Comparison of ENCODE assay signal across 26 cellular contexts in genomic region chr19:12864721-12865715, GRCh38. TPM values are rescaled to one million over a fixed set of nuclear protein-coding genes. Genes with fewer than 3 reads are reported as not detected.
DNase-seq lines count a peak whose midpoint lies in the region; ATAC-seq, FAIRE-seq and TF ChIP-seq lines count a peak whose summit lies in the region.
"Had no signal": no experiment of that assay in that cellular context is flagged by ENCODE, and none has a peak within 500 bp of the region (broad histone marks: within the 10 kb centered on the region; RNA-seq: fewer than 3 reads in every experiment).

No MANE protein-coding gene starts in this region.

- H3K79me2 ChIP-seq in OCI-LY1 (ENCODE audit: insufficient read depth, low read length) (no peaks in the 10 kb centered on the region), HepG2 (ENCODE audit: insufficient read depth, low read length) (no peaks in the 10 kb centered on the region)

- H3K27ac Mint-ChIP-seq in progenitor cell of endocrine pancreas, result no peak overlapping the region
- H3K27ac Mint-ChIP-seq: activated CD4-positive, alpha-beta T cell treated with anti-CD3 and anti-CD28 coated beads for 36 hours; mesothelial cell of epicardium; stimulated activated naive CD8-positive, alpha-beta T cell treated with anti-CD3 and anti-CD28 coated beads, Interleukin-15, amount 100 ng/mL, for 72 hours had no signal

- H4K20me1 ChIP-seq in OCI-LY1 (ENCODE audit: insufficient read depth, low read length) (no peaks in the 10 kb centered on the region), HepG2 (ENCODE audit: insufficient read depth, low read length) (no peaks in the 10 kb centered on the region)

- TF ChIP-seq CTCF in OCI-LY1 (IDR thresholded peaks at IDR 0.05; ENCODE audit: low read length) (peak; percentile 36; the same call in 1 of the 2 replicates), HepG2 (CRISPR knock-in tag; IDR thresholded peaks at IDR 0.05) (peak; percentile 74), transverse colon (IDR thresholded peaks at IDR 0.05) (peak in 3 of 5 experiments; percentile 25 to 43 (median 26)), Peyer's patch (IDR thresholded peaks at IDR 0.05) (peak in 3 of 6 experiments; percentile 27 to 46 (median 45)), progenitor cell of endocrine pancreas (IDR thresholded peaks at IDR 0.05; ENCODE audit: unreplicated experiment) (no peak)

- no TSS peak for BruUV-seq in HepG2 (replicated peaks; lab: Mats Ljungman, UMichigan)

- H3K27me3 Mint-ChIP-seq in progenitor cell of endocrine pancreas, result peaks cover 3% of the 10 kb centered on the region

- peak; percentile 83 for FAIRE-seq in HepG2 (lab: Jason Lieb, UNC)
- FAIRE-seq: GM18507 had no signal

- H3K4me1 ChIP-seq in OCI-LY1 (ENCODE audit: insufficient read depth, low read length, severe bottlenecking) (peaks cover 10% of the 10 kb centered on the region), HepG2 (ENCODE audit: insufficient read depth, low read length) (peaks cover 19% of the 10 kb centered on the region), transverse colon (peaks cover 5 to 12% (median 10%) of the 10 kb centered on the region in 4 donors), Peyer's patch (peaks cover 0 to 14% (median 6%) of the 10 kb centered on the region in 4 donors)
- H3K4me1 ChIP-seq: BE2C had no signal

- no peaks in the 10 kb centered on the region for H3K9me3 Mint-ChIP-seq in progenitor cell of endocrine pancreas (ENCODE audit: low read depth)
- H3K9me3 Mint-ChIP-seq: mesothelial cell of epicardium; stimulated activated naive CD8-positive, alpha-beta T cell treated with anti-CD3 and anti-CD28 coated beads, Interleukin-15, amount 100 ng/mL, for 72 hours had no signal

- H2AFZ ChIP-seq in OCI-LY1 (ENCODE audit: low read length) (no peak overlapping the region), HepG2 (ENCODE audit: low read length) (no peak overlapping the region)

- H3K27me3 ChIP-seq in OCI-LY1 (ENCODE audit: insufficient read depth, low read length) (no peaks in the 10 kb centered on the region), HepG2 (ENCODE audit: control insufficient read depth in 1 of 2, insufficient read depth in 2 of 2, low read length in 2 of 2) (no peaks in the 10 kb centered on the region), transverse colon (no peaks in the 10 kb centered on the region), Peyer's patch (no peaks in the 10 kb centered on the region)
- H3K27me3 ChIP-seq: BE2C had no signal

- 57% methylated on average over 19 of the region's 34 CpGs for WGBS in HepG2 (ENCODE audit: low lambda C conversion rate)
- 40 to 78% methylated on average over 5 to 34 of the region's 34 CpGs for WGBS in transverse colon (ENCODE audit: low coverage in 1 of 2), 2 donors

- CTCF ChIA-PET in HepG2 (lab: Yijun Ruan, JAX; ENCODE audit: low intra/inter-chr PET ratio, low total read pairs), result interaction anchor here (2.0 kb wide), 1 partner anchor 100 kb away, joined by 7 read pairs; no protein-coding TSS in a partner anchor

- in situ Hi-C loops in HepG2 (cut with HindIII; ENCODE audit: extremely low pct_ligation_motif_present, low pct_unique_long_range_greater_than_20kb), result no loop called here
- in situ Hi-C loops in transverse colon (cut with MboI; ENCODE audit: low pct_ligation_motif_present in 1 of 4, low pct_unique_long_range_greater_than_20kb in 1 of 4, low sequenced_read_pairs in 3 of 4), result no loop called here

- H3K4me3 ChIP-seq in OCI-LY1 (ENCODE audit: low read depth, low read length, poor library complexity, severe bottlenecking), result no peak overlapping the region
- peak overlapping the region in 1 of 3 experiments; percentile 13; a peak in 1 of 6 replicates for H3K4me3 ChIP-seq in HepG2 (replicated peaks in 1 of 3; ENCODE audit: insufficient read depth in 1 of 3, low read depth in 2 of 3, low read length in 3 of 3)
- H3K4me3 ChIP-seq in transverse colon, result no peak overlapping the region
- no peak overlapping the region for H3K4me3 ChIP-seq in Peyer's patch
- H3K4me3 ChIP-seq: coronary artery, spleen had no signal

- H3K9me2 ChIP-seq in OCI-LY1 (ENCODE audit: low read depth, low read length), result no peaks in the 10 kb centered on the region

- H3K4me2 ChIP-seq in OCI-LY1 (ENCODE audit: low read length) (no peak overlapping the region), HepG2 (ENCODE audit: low read depth, low read length) (peak overlapping the region; percentile 56)

- intact Hi-C loops in HepG2 (cut with micrococcal nuclease; ENCODE audit: unreplicated experiment), result no loop called here
- intact Hi-C loops in transverse colon (cut with DNase I; ENCODE audit: low total_unique reads), result no loop called here

- H3K9me3 ChIP-seq in OCI-LY1 (ENCODE audit: low read length) (no peaks in the 10 kb centered on the region), HepG2 (ENCODE audit: low read length) (no peaks in the 10 kb centered on the region), transverse colon (no peaks in the 10 kb centered on the region), Peyer's patch (no peaks in the 10 kb centered on the region)
- H3K9me3 ChIP-seq: BE2C, spleen had no signal

- H3K4me1 Mint-ChIP-seq in progenitor cell of endocrine pancreas (ENCODE audit: low read depth), result peaks cover 2% of the 10 kb centered on the region

- H3K36me3 ChIP-seq in OCI-LY1 (ENCODE audit: insufficient read depth, low read length), result peaks cover 8% of the 10 kb centered on the region; the same call in 1 of the 2 replicates
- H3K36me3 ChIP-seq in HepG2 (replicated peaks in 1 of 2; ENCODE audit: control insufficient read depth in 1 of 2, insufficient read depth in 2 of 2, low read length in 2 of 2), result no peaks in the 10 kb centered on the region
- H3K36me3 ChIP-seq in transverse colon, result no peaks in the 10 kb centered on the region
- no peaks in the 10 kb centered on the region for H3K36me3 ChIP-seq in Peyer's patch
- H3K36me3 ChIP-seq: spleen had no signal

- ATAC-seq in HepG2, result peak; percentile 85
- ATAC-seq: activated CD4-positive, alpha-beta T cell treated with anti-CD3 and anti-CD28 coated beads for 36 hours; left cardiac atrium; stimulated activated naive CD8-positive, alpha-beta T cell treated with anti-CD3 and anti-CD28 coated beads, Interleukin-15, amount 100 ng/mL, for 72 hours had no signal

- peak; percentile 59; the same call in 1 of the 2 replicates for TF ChIP-seq RAD21 in HepG2 (CRISPR knock-in tag; IDR thresholded peaks at IDR 0.05)

- POLR2A ChIA-PET in HepG2 (lab: Yijun Ruan, JAX), result interaction anchor here (0.6 to 1.4 kb wide), 10 partner anchors 8 to 195 kb away, joined by 3 to 15 read pairs (median 4); partner anchors contain the start of genes CALR, FARSA and GCDH

- no peaks in the 10 kb centered on the region for H3F3A ChIP-seq in OCI-LY1 (ENCODE audit: insufficient read depth, low read length)

- H3K9ac ChIP-seq in OCI-LY1 (ENCODE audit: low read length) (no peak overlapping the region), HepG2 (ENCODE audit: insufficient read depth, low read depth, low read length) (no peak overlapping the region)

- TF ChIP-seq POLR2A in HepG2 (IDR thresholded peaks at IDR 0.05; ENCODE audit: insufficient read depth in 1 of 2, low read depth in 2 of 2, low read length in 2 of 2) (peak in 1 of 2 experiments; percentile 36; a peak in 1 of 4 replicates), transverse colon (IDR thresholded peaks at IDR 0.05) (no peak), Peyer's patch (IDR thresholded peaks at IDR 0.05) (no peak)

- TF ChIP-seq EP300 in HepG2 (IDR thresholded peaks at IDR 0.05; ENCODE audit: low read depth in 2 of 2, low read length in 2 of 2) (no peak; a peak in 1 of 4 replicates), HepG2 (CRISPR knock-in tag; IDR thresholded peaks at IDR 0.05; ENCODE audit: borderline replicate concordance) (no peak), transverse colon (IDR thresholded peaks at IDR 0.05; ENCODE audit: low read depth) (no peak)

- peaks cover 1% of the 10 kb centered on the region for H3K36me3 Mint-ChIP-seq in progenitor cell of endocrine pancreas (ENCODE audit: insufficient read depth)
- H3K36me3 Mint-ChIP-seq: mesothelial cell of epicardium had no signal

- H3K27ac ChIP-seq in OCI-LY1 (ENCODE audit: low read depth, low read length, poor library complexity, severe bottlenecking) (no peak overlapping the region), HepG2 (ENCODE audit: extremely low read length, insufficient read depth, low read length) (peak overlapping the region; percentile 0), transverse colon (no peak overlapping the region), Peyer's patch (no peak overlapping the region)
- H3K27ac ChIP-seq: coronary artery, spleen had no signal

- peak; percentile 72 for DNase-seq in DMS53 (lab: John Stamatoyannopoulos, UW)
- no peak for DNase-seq in DMS53 treated with DMSO at 0.1 percent for 48 hours (lab: John Stamatoyannopoulos, UW; ENCODE audit: unreplicated experiment)
- DNase-seq in HepG2 (ENCODE audit: low spot score), result peak; percentile 75
- peak; percentile 44 for DNase-seq in transverse colon
- no peak for DNase-seq in Peyer's patch
- no peak for DNase-seq in progenitor cell of endocrine pancreas (ENCODE audit: low spot score, unreplicated experiment)
- DNase-seq in SW 1271 (lab: John Stamatoyannopoulos, UW), result no peak
- DNase-seq: 8988T; activated CD4-positive, alpha-beta T cell treated with anti-CD3 and anti-CD28 coated beads for 36 hours; BE2C; Calu3; left cardiac atrium; NCI-H1092; NCI-H1930; spleen; stimulated activated CD4-positive, alpha-beta T cell treated with anti-CD3 and anti-CD28 coated beads, Interleukin-4, amount 100 ng/mL, for 4 hours; stimulated activated naive CD8-positive, alpha-beta T cell treated with anti-CD3 and anti-CD28 coated beads, Interleukin-15, amount 100 ng/mL, for 72 hours; trophoblast cell had no signal

- no peak overlapping the region for H3K4me3 Mint-ChIP-seq in progenitor cell of endocrine pancreas (ENCODE audit: low read depth)
- H3K4me3 Mint-ChIP-seq: activated CD4-positive, alpha-beta T cell treated with anti-CD3 and anti-CD28 coated beads for 36 hours; mesothelial cell of epicardium; stimulated activated naive CD8-positive, alpha-beta T cell treated with anti-CD3 and anti-CD28 coated beads, Interleukin-15, amount 100 ng/mL, for 72 hours had no signal

RNA-seq across cellular contexts. Expression of gene DNASE2, which starts 16.2 kb away (rescaled TPM):
- total RNA-seq in HepG2 (2016; rRNA removed; fragmentation: Illumina TruSeq; extraction: Trizol) (3.4 and 7.5 TPM in 2 replicates), transverse colon (10 to 100 TPM; 24.6 to 34.4 (median 34.4) TPM), Peyer's patch (10 to 100 TPM in 1 of 4 donors, 1 to 10 TPM in 3; 8.9 to 16.5 (median 9.4) TPM), progenitor cell of endocrine pancreas (26.0 and 31.7 TPM in 2 replicates)
- 1.7 TPM in 2 replicates for total RNA-seq in HepG2 (2016; cell fraction: cytosol; rRNA removed; fragmentation: Illumina TruSeq; extraction: Trizol; ENCODE audit: low read depth)
- total RNA-seq in HepG2 (2016; cell fraction: insoluble cytoplasmic fraction; rRNA removed; fragmentation: Illumina TruSeq; extraction: Trizol), result 3.7 and 7.7 TPM in 2 replicates
- 2.8 and 3.4 TPM in 2 replicates for total RNA-seq in HepG2 (2016; cell fraction: membrane; rRNA removed; fragmentation: Illumina TruSeq; extraction: Trizol)
- total RNA-seq in HepG2 (2016; cell fraction: nucleus; rRNA removed; fragmentation: Illumina TruSeq; extraction: Trizol), result 5.1 and 7.3 TPM in 2 replicates
- 16.2 and 19.0 TPM in 2 replicates for polyA plus RNA-seq in HepG2 (2011; rRNA removed)
- polyA plus RNA-seq in HepG2 (2011; cell fraction: cytosol; rRNA removed), result 15.9 and 21.4 TPM in 2 replicates
- polyA plus RNA-seq in HepG2 (2011; cell fraction: nucleus; rRNA removed), result 3.6 and 3.7 TPM in 2 replicates
- 4.7 and 9.6 TPM in 2 replicates for polyA plus RNA-seq in HepG2 (2012)
- polyA plus RNA-seq in HepG2 (2016; cell fraction: cytosol; fragmentation: Illumina TruSeq; extraction: Trizol; ENCODE audit: low read depth), result 1.6 and 2.0 TPM in 2 replicates
- 3.1 and 4.3 TPM in 2 replicates for polyA plus RNA-seq in HepG2 (2016; cell fraction: insoluble cytoplasmic fraction; fragmentation: Illumina TruSeq; extraction: Trizol; ENCODE audit: low read depth)
- 2.1 and 2.2 TPM in 2 replicates for polyA plus RNA-seq in HepG2 (2016; cell fraction: membrane; fragmentation: Illumina TruSeq; extraction: Trizol; ENCODE audit: low read depth)
- 13.1 and 14.9 TPM in 2 replicates for polyA plus RNA-seq in HepG2 (2016; cell fraction: nucleus; fragmentation: Illumina TruSeq; extraction: Trizol; ENCODE audit: insufficient read depth, low read depth)
- polyA minus RNA-seq in HepG2 (2011; rRNA and poly(A)+ RNA removed; ENCODE audit: low replicate concordance), result 20.7 and 57.6 TPM in 2 replicates
- 6.6 and 11.3 TPM in 2 replicates for polyA minus RNA-seq in HepG2 (2011; cell fraction: cytosol; rRNA and poly(A)+ RNA removed)
- polyA minus RNA-seq in HepG2 (2011; cell fraction: nucleus; rRNA and poly(A)+ RNA removed), result 1.8 and 3.6 TPM in 2 replicates

RNA-seq across cellular contexts. Expression of gene KLF1, which starts 22.0 kb away (rescaled TPM):
- not detected in 2 replicates for total RNA-seq in HepG2 (2016; rRNA removed; fragmentation: Illumina TruSeq; extraction: Trizol)
- total RNA-seq in HepG2 (2016; cell fraction: cytosol; rRNA removed; fragmentation: Illumina TruSeq; extraction: Trizol; ENCODE audit: low read depth), result not detected in 2 replicates
- total RNA-seq in HepG2 (2016; cell fraction: insoluble cytoplasmic fraction; rRNA removed; fragmentation: Illumina TruSeq; extraction: Trizol), result 0.06 TPM in 1 of 2 replicates, not detected in the other
- 0.10 TPM in 1 of 2 replicates, not detected in the other for total RNA-seq in HepG2 (2016; cell fraction: membrane; rRNA removed; fragmentation: Illumina TruSeq; extraction: Trizol)
- not detected in 2 replicates for total RNA-seq in HepG2 (2016; cell fraction: nucleus; rRNA removed; fragmentation: Illumina TruSeq; extraction: Trizol)
- not detected in 2 replicates for polyA plus RNA-seq in HepG2 (2011; rRNA removed)
- polyA plus RNA-seq in HepG2 (2011; cell fraction: cytosol; rRNA removed), result 0.05 TPM in 1 of 2 replicates, not detected in the other
- polyA plus RNA-seq in HepG2 (2011; cell fraction: nucleus; rRNA removed), result not detected in 2 replicates
- polyA plus RNA-seq in HepG2 (2012), result not detected in 2 replicates
- not detected in 2 replicates for polyA plus RNA-seq in HepG2 (2016; cell fraction: cytosol; fragmentation: Illumina TruSeq; extraction: Trizol; ENCODE audit: low read depth)
- polyA plus RNA-seq in HepG2 (2016; cell fraction: insoluble cytoplasmic fraction; fragmentation: Illumina TruSeq; extraction: Trizol; ENCODE audit: low read depth), result not detected in 2 replicates
- polyA plus RNA-seq in HepG2 (2016; cell fraction: membrane; fragmentation: Illumina TruSeq; extraction: Trizol; ENCODE audit: low read depth), result not detected in 2 replicates
- polyA plus RNA-seq in HepG2 (2016; cell fraction: nucleus; fragmentation: Illumina TruSeq; extraction: Trizol; ENCODE audit: insufficient read depth, low read depth), result not detected in 2 replicates
- polyA minus RNA-seq in HepG2 (2011; rRNA and poly(A)+ RNA removed; ENCODE audit: low replicate concordance), result 0.12 TPM in 1 of 2 replicates, not detected in the other
- not detected in 2 replicates for polyA minus RNA-seq in HepG2 (2011; cell fraction: cytosol; rRNA and poly(A)+ RNA removed)
- not detected in 2 replicates for polyA minus RNA-seq in HepG2 (2011; cell fraction: nucleus; rRNA and poly(A)+ RNA removed)
- under 1 TPM in 1 of 4 donors, not detected in 3; 0.32 TPM for total RNA-seq in transverse colon
- total RNA-seq in Peyer's patch, result not detected
- not detected in 2 replicates for total RNA-seq in progenitor cell of endocrine pancreas
- total RNA-seq: Calu3, fibroblast of lung, glomerular endothelial cell, left cardiac atrium, renal cortical epithelial cell had no signal
- polyA plus RNA-seq: fibroblast of lung had no signal

RNA-seq across cellular contexts. Expression of gene GCDH, which starts 25.9 kb away (rescaled TPM):
- 35.0 and 38.0 TPM in 2 replicates for total RNA-seq in HepG2 (2016; rRNA removed; fragmentation: Illumina TruSeq; extraction: Trizol)
- total RNA-seq in HepG2 (2016; cell fraction: cytosol; rRNA removed; fragmentation: Illumina TruSeq; extraction: Trizol; ENCODE audit: low read depth), result 6.4 and 7.1 TPM in 2 replicates
- 32.3 and 35.4 TPM in 2 replicates for total RNA-seq in HepG2 (2016; cell fraction: insoluble cytoplasmic fraction; rRNA removed; fragmentation: Illumina TruSeq; extraction: Trizol)
- 8.5 and 8.8 TPM in 2 replicates for total RNA-seq in HepG2 (2016; cell fraction: membrane; rRNA removed; fragmentation: Illumina TruSeq; extraction: Trizol)
- 27.9 and 29.6 TPM in 2 replicates for total RNA-seq in HepG2 (2016; cell fraction: nucleus; rRNA removed; fragmentation: Illumina TruSeq; extraction: Trizol)
- polyA plus RNA-seq in HepG2 (2011; rRNA removed), result 15.1 and 16.4 TPM in 2 replicates
- polyA plus RNA-seq in HepG2 (2011; cell fraction: cytosol; rRNA removed), result 20.4 and 29.2 TPM in 2 replicates
- 66.4 and 76.8 TPM in 2 replicates for polyA plus RNA-seq in HepG2 (2011; cell fraction: nucleus; rRNA removed)
- 12.5 and 15.0 TPM in 2 replicates for polyA plus RNA-seq in HepG2 (2012)
- polyA plus RNA-seq in HepG2 (2016; cell fraction: cytosol; fragmentation: Illumina TruSeq; extraction: Trizol; ENCODE audit: low read depth), result 4.3 and 4.6 TPM in 2 replicates
- polyA plus RNA-seq in HepG2 (2016; cell fraction: insoluble cytoplasmic fraction; fragmentation: Illumina TruSeq; extraction: Trizol; ENCODE audit: low read depth), result 30.7 and 35.1 TPM in 2 replicates
- polyA plus RNA-seq in HepG2 (2016; cell fraction: membrane; fragmentation: Illumina TruSeq; extraction: Trizol; ENCODE audit: low read depth), result 6.1 and 7.3 TPM in 2 replicates
- polyA plus RNA-seq in HepG2 (2016; cell fraction: nucleus; fragmentation: Illumina TruSeq; extraction: Trizol; ENCODE audit: insufficient read depth, low read depth), result 59.5 and 61.0 TPM in 2 replicates
- 19.4 and 29.1 TPM in 2 replicates for polyA minus RNA-seq in HepG2 (2011; rRNA and poly(A)+ RNA removed; ENCODE audit: low replicate concordance)
- 9.4 TPM in 2 replicates for polyA minus RNA-seq in HepG2 (2011; cell fraction: cytosol; rRNA and poly(A)+ RNA removed)
- polyA minus RNA-seq in HepG2 (2011; cell fraction: nucleus; rRNA and poly(A)+ RNA removed), result 18.4 and 21.8 TPM in 2 replicates
- total RNA-seq in transverse colon, result 10 to 100 TPM in 3 of 4 donors, 1 to 10 TPM in 1; 1.9 to 43.4 (median 33.2) TPM
- total RNA-seq in Peyer's patch, result 10 to 100 TPM; 25.2 to 44.4 (median 32.4) TPM
- 59.3 and 60.6 TPM in 2 replicates for total RNA-seq in progenitor cell of endocrine pancreas

RNA-seq across cellular contexts. Expression of gene MAST1, which starts 26.7 kb away (rescaled TPM):
- total RNA-seq in HepG2 (2016; rRNA removed; fragmentation: Illumina TruSeq; extraction: Trizol), result 0.27 and 0.73 TPM in 2 replicates
- total RNA-seq in HepG2 (2016; cell fraction: cytosol; rRNA removed; fragmentation: Illumina TruSeq; extraction: Trizol; ENCODE audit: low read depth), result 1.2 and 1.3 TPM in 2 replicates
- total RNA-seq in HepG2 (2016; cell fraction: insoluble cytoplasmic fraction; rRNA removed; fragmentation: Illumina TruSeq; extraction: Trizol), result 1.1 and 1.5 TPM in 2 replicates
- 1.4 and 1.8 TPM in 2 replicates for total RNA-seq in HepG2 (2016; cell fraction: membrane; rRNA removed; fragmentation: Illumina TruSeq; extraction: Trizol)
- total RNA-seq in HepG2 (2016; cell fraction: nucleus; rRNA removed; fragmentation: Illumina TruSeq; extraction: Trizol), result 1.3 and 1.9 TPM in 2 replicates
- polyA plus RNA-seq in HepG2 (2011; rRNA removed), result 4.7 and 5.6 TPM in 2 replicates
- polyA plus RNA-seq in HepG2 (2011; cell fraction: cytosol; rRNA removed), result 2.8 and 3.5 TPM in 2 replicates
- polyA plus RNA-seq in HepG2 (2011; cell fraction: nucleus; rRNA removed), result 27.4 and 28.9 TPM in 2 replicates
- 4.1 and 5.1 TPM in 2 replicates for polyA plus RNA-seq in HepG2 (2012)
- 3.5 and 3.6 TPM in 2 replicates for polyA plus RNA-seq in HepG2 (2016; cell fraction: cytosol; fragmentation: Illumina TruSeq; extraction: Trizol; ENCODE audit: low read depth)
- polyA plus RNA-seq in HepG2 (2016; cell fraction: insoluble cytoplasmic fraction; fragmentation: Illumina TruSeq; extraction: Trizol; ENCODE audit: low read depth), result 1.2 and 1.3 TPM in 2 replicates
- 3.2 and 3.3 TPM in 2 replicates for polyA plus RNA-seq in HepG2 (2016; cell fraction: membrane; fragmentation: Illumina TruSeq; extraction: Trizol; ENCODE audit: low read depth)
- 3.9 and 5.3 TPM in 2 replicates for polyA plus RNA-seq in HepG2 (2016; cell fraction: nucleus; fragmentation: Illumina TruSeq; extraction: Trizol; ENCODE audit: insufficient read depth, low read depth)
- 2.4 and 8.0 TPM in 2 replicates for polyA minus RNA-seq in HepG2 (2011; rRNA and poly(A)+ RNA removed; ENCODE audit: low replicate concordance)
- polyA minus RNA-seq in HepG2 (2011; cell fraction: cytosol; rRNA and poly(A)+ RNA removed), result 1.8 and 2.2 TPM in 2 replicates
- polyA minus RNA-seq in HepG2 (2011; cell fraction: nucleus; rRNA and poly(A)+ RNA removed), result 2.4 and 2.7 TPM in 2 replicates
- 1 to 10 TPM in 1 of 4 donors, under 1 TPM in 2, not detected in 1; 0.64 to 2.4 (median 0.82) TPM for total RNA-seq in transverse colon
- total RNA-seq in Peyer's patch, result under 1 TPM in 1 of 4 donors, not detected in 3; 0.27 TPM
- 5.3 and 5.9 TPM in 2 replicates for total RNA-seq in progenitor cell of endocrine pancreas

RNA-seq across cellular contexts. Expression of gene RTBDN, which starts 30.6 kb away (rescaled TPM):
- total RNA-seq in HepG2 (2016; rRNA removed; fragmentation: Illumina TruSeq; extraction: Trizol), result 0.27 TPM in 1 of 2 replicates, not detected in the other
- not detected in 2 replicates for total RNA-seq in HepG2 (2016; cell fraction: cytosol; rRNA removed; fragmentation: Illumina TruSeq; extraction: Trizol; ENCODE audit: low read depth)
- total RNA-seq in HepG2 (2016; cell fraction: insoluble cytoplasmic fraction; rRNA removed; fragmentation: Illumina TruSeq; extraction: Trizol), result 0.17 TPM in 1 of 2 replicates, not detected in the other
- not detected in 2 replicates for total RNA-seq in HepG2 (2016; cell fraction: membrane; rRNA removed; fragmentation: Illumina TruSeq; extraction: Trizol)
- total RNA-seq in HepG2 (2016; cell fraction: nucleus; rRNA removed; fragmentation: Illumina TruSeq; extraction: Trizol), result not detected in 2 replicates
- 0.35 and 0.48 TPM in 2 replicates for polyA plus RNA-seq in HepG2 (2011; rRNA removed)
- 0.52 and 0.71 TPM in 2 replicates for polyA plus RNA-seq in HepG2 (2011; cell fraction: cytosol; rRNA removed)
- polyA plus RNA-seq in HepG2 (2011; cell fraction: nucleus; rRNA removed), result 0.57 and 0.59 TPM in 2 replicates
- polyA plus RNA-seq in HepG2 (2012), result 1.1 and 1.8 TPM in 2 replicates
- polyA plus RNA-seq in HepG2 (2016; cell fraction: cytosol; fragmentation: Illumina TruSeq; extraction: Trizol; ENCODE audit: low read depth), result 0.18 TPM in 1 of 2 replicates, not detected in the other
- not detected in 2 replicates for polyA plus RNA-seq in HepG2 (2016; cell fraction: insoluble cytoplasmic fraction; fragmentation: Illumina TruSeq; extraction: Trizol; ENCODE audit: low read depth)
- polyA plus RNA-seq in HepG2 (2016; cell fraction: membrane; fragmentation: Illumina TruSeq; extraction: Trizol; ENCODE audit: low read depth), result 0.15 TPM in 1 of 2 replicates, not detected in the other
- 0.49 TPM in 1 of 2 replicates, not detected in the other for polyA plus RNA-seq in HepG2 (2016; cell fraction: nucleus; fragmentation: Illumina TruSeq; extraction: Trizol; ENCODE audit: insufficient read depth, low read depth)
- 0.12 and 0.44 TPM in 2 replicates for polyA minus RNA-seq in HepG2 (2011; rRNA and poly(A)+ RNA removed; ENCODE audit: low replicate concordance)
- polyA minus RNA-seq in HepG2 (2011; cell fraction: cytosol; rRNA and poly(A)+ RNA removed), result not detected in 2 replicates
- not detected in 2 replicates for polyA minus RNA-seq in HepG2 (2011; cell fraction: nucleus; rRNA and poly(A)+ RNA removed)
- total RNA-seq in transverse colon, result not detected
- not detected for total RNA-seq in Peyer's patch
- total RNA-seq in progenitor cell of endocrine pancreas, result not detected in 2 replicates
- total RNA-seq: activated CD4-positive, alpha-beta T cell treated with anti-CD3 and anti-CD28 coated beads for 36 hours; Calu3; fibroblast of lung; glomerular endothelial cell; left cardiac atrium; mesothelial cell of epicardium; NCI-H460; renal cortical epithelial cell; spleen had no signal
- polyA plus RNA-seq: fibroblast of lung, spleen had no signal

Comparison
In these comparisons a context has a peak if more than half of its experiments do, and no peak if none do; other contexts are left out.
1. DNase-seq: peak in DMS53 (single experiment), HepG2 (single experiment) and transverse colon (single experiment); none in DMS53 treated with DMSO at 0.1 percent for 48 hours (single experiment), Peyer's patch (0 of 3), progenitor cell of endocrine pancreas (single experiment) and SW 1271 (0 of 2).